Comparison of ENCODE assay signal across 8 cellular contexts in the genomic region with DNA sequence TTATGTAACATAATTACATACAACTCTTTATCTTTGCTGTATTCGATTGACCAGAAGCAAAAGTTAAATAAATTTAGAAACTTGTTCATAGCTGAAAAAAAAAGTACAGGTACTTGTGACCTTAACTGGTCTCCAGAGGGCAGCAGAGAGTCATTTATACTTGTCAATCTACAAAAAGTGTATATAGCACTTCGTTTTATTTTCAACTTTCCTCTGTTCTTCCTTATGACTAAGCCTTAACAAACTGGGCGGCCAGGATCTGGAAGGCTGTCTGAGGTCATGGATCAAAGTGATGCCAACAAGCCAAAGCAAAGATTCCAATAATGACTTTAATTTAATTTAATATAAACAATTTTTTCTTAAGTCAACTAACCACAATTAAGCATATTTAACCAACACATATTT. TPM values are rescaled to one million over a fixed set of nuclear protein-coding genes. Genes with fewer than 3 reads are reported as not detected.
A peak's percentile ranks its signal among the peaks of the same experiment; 100 is the strongest.
DNase-seq lines count a peak whose midpoint lies in the region; ATAC-seq and TF ChIP-seq lines count a peak whose summit lies in the region.

No MANE protein-coding gene starts in this region.

- ATAC-seq in left lobe of liver: peak; percentile 85
- peak; percentile 52 to 63 for ATAC-seq in stimulated activated naive B cell treated with anti-CD40 and anti-IgM and Interleukin-4, amounts not matched to agents 10 μg/mL and 1 μg/mL and 100 μg/mL, for 72 hours (replicated peaks)
- no peak for ATAC-seq in HG03565 (IDR thresholded peaks at IDR 0.05; ENCODE audit: unreplicated experiment)

- no peak overlapping the region for H3K27ac Mint-ChIP-seq in stimulated activated naive B cell treated with anti-CD40 and anti-IgM and Interleukin-4, amounts not matched to agents 10 μg/mL and 1 μg/mL and 100 μg/mL, for 72 hours

- H3K4me1 Mint-ChIP-seq in stimulated activated naive B cell treated with anti-CD40 and anti-IgM and Interleukin-4, amounts not matched to agents 10 μg/mL and 1 μg/mL and 100 μg/mL, for 72 hours: peaks cover 3 to 5% of the 10 kb centered on the region in 2 donors

- no peak overlapping the region for H3K4me3 ChIP-seq in choroid plexus epithelial cell (ENCODE audit: low read depth, low read length)

- H3K36me3 Mint-ChIP-seq in stimulated activated naive B cell treated with anti-CD40 and anti-IgM and Interleukin-4, amounts not matched to agents 10 μg/mL and 1 μg/mL and 100 μg/mL, for 72 hours: peaks cover 0 to 4% of the 10 kb centered on the region in 2 donors

- no peak overlapping the region for H3K4me3 Mint-ChIP-seq in stimulated activated naive B cell treated with anti-CD40 and anti-IgM and Interleukin-4, amounts not matched to agents 10 μg/mL and 1 μg/mL and 100 μg/mL, for 72 hours

- peak; percentile 62 for TF ChIP-seq CTCF in AG09319 (IDR thresholded peaks at IDR 0.05; ENCODE audit: low read depth, low read length)
- TF ChIP-seq CTCF in GM12872 (IDR thresholded peaks at IDR 0.05; ENCODE audit: insufficient read depth, low read depth, low read length): peak; percentile 58
- peak; percentile 69 for TF ChIP-seq CTCF in choroid plexus epithelial cell (conservative IDR thresholded peaks at IDR 0.05; ENCODE audit: low read depth, low read length)

- DNase-seq in AG09319 (ENCODE audit: extremely low read depth, low read depth) (peak; percentile 69), LoVo (ENCODE audit: low spot score) (peak; percentile 77), SW480 (ENCODE audit: low spot score) (peak; percentile 72), choroid plexus epithelial cell (ENCODE audit: low read depth) (peak; percentile 93), left lobe of liver (ENCODE audit: low spot score) (no peak)
- DNase-seq in stimulated activated naive B cell treated with anti-CD40 and anti-IgM and Interleukin-4, amounts not matched to agents 10 μg/mL and 1 μg/mL and 100 μg/mL, for 72 hours: no peak

- peaks cover 11 to 15% of the 10 kb centered on the region in 2 donors for H3K27me3 Mint-ChIP-seq in stimulated activated naive B cell treated with anti-CD40 and anti-IgM and Interleukin-4, amounts not matched to agents 10 μg/mL and 1 μg/mL and 100 μg/mL, for 72 hours

- H3K9me3 Mint-ChIP-seq in stimulated activated naive B cell treated with anti-CD40 and anti-IgM and Interleukin-4, amounts not matched to agents 10 μg/mL and 1 μg/mL and 100 μg/mL, for 72 hours: peaks cover 0 to 4% of the 10 kb centered on the region in 2 donors

RNA-seq across cellular contexts. Expression of gene C10orf67, which starts 29.8 kb away (rescaled TPM):
- not detected for total RNA-seq in left lobe of liver

Comparison
In these comparisons a context has a peak if more than half of its experiments do, and no peak if none do; other contexts are left out.
1. DNase-seq: peak in AG09319 (single experiment), LoVo (single experiment), SW480 (single experiment) and choroid plexus epithelial cell (single experiment); none in left lobe of liver (single experiment) and stimulated activated naive B cell treated with anti-CD40 and anti-IgM and Interleukin-4, amounts not matched to agents 10 μg/mL and 1 μg/mL and 100 μg/mL, for 72 hours (single experiment).
2. Peak in every context shown above with its lines, with median percentiles within 50 percentile points of each other: CTCF ChIP-seq.